ENCODE assay signal across 33 cellular contexts in the genomic region with DNA sequence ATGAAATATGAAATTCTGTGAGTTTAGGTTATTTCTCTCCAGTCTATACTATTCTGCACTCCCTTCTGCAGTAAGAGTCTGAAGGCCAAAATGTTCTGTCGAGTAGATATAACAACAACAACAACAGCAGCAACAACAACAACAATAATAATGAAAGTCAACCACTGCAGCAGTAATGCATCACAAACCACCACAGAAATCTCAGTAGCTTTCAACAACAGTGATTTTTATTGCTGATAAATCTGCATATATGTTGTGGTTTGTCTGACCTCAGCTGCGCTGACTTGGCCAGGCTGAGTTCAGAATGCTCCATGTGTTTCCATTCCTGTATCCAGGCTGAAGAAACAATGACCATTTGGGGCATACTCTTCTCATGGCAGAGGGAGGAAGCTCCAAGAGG. TPM values are rescaled to one million over a fixed set of nuclear protein-coding genes. Genes with fewer than 3 reads are reported as not detected.
"Had no signal": no experiment of that assay in that cellular context is flagged by ENCODE, and none has a peak within 500 bp of the region (broad histone marks: within the 10 kb centered on the region; RNA-seq: fewer than 3 reads in every experiment).

No MANE protein-coding gene starts in this region.

- H3K27ac ChIP-seq: stomach, suprapubic skin, testis, thoracic aorta, thyroid gland, tibial artery, tibial nerve, transverse colon, upper lobe of left lung, upper lobe of right lung, uterus, vagina had no signal

- H3K4me1 Mint-ChIP-seq: stimulated activated effector memory CD8-positive, alpha-beta T cell treated with anti-CD3 and anti-CD28 coated beads, Interleukin-12 subunit alpha, Interleukin-12 subunit beta, amount 100 ng/mL, for 72 hours; stimulated activated memory B cell treated with anti-CD40 and anti-IgM and Interleukin-4, amounts not matched to agents 10 μg/mL and 1 μg/mL and 100 μg/mL, for 72 hours; stimulated activated naive B cell treated with anti-CD40 and anti-IgM and Interleukin-4, amounts not matched to agents 10 μg/mL and 1 μg/mL and 100 μg/mL, for 72 hours; stimulated activated naive CD8-positive, alpha-beta T cell treated with anti-CD3 and anti-CD28 coated beads, Interleukin-15, amount 100 ng/mL, for 72 hours had no signal

- DNase-seq: stimulated activated CD4-positive, alpha-beta T cell treated with anti-CD3 and anti-CD28 coated beads, Interleukin-2, amount 100 ng/mL, for 48 hours; stimulated activated CD4-positive, alpha-beta T cell treated with anti-CD3 and anti-CD28 coated beads, Interleukin-4, amount 100 ng/mL, for 1 hour; stimulated activated CD4-positive, alpha-beta T cell treated with anti-CD3 and anti-CD28 coated beads, Interleukin-4, amount 100 ng/mL, for 24 hours; stimulated activated CD4-positive, alpha-beta T cell treated with anti-CD3 and anti-CD28 coated beads, Interleukin-4, amount 100 ng/mL, for 4 hours; stimulated activated CD8-positive, alpha-beta memory T cell treated with anti-CD3 and anti-CD28 coated beads, Interleukin-4, amount 100 ng/mL, for 48 hours; stimulated activated naive B cell treated with anti-CD40 and anti-IgM and Interleukin-4, amounts not matched to agents 10 μg/mL and 1 μg/mL and 100 μg/mL, for 72 hours; stimulated activated naive CD4-positive, alpha-beta T cell; stimulated activated naive CD4-positive, alpha-beta T cell treated with Interleukin-2 at 50 U/mL for 16 hours; stimulated activated naive CD8-positive, alpha-beta T cell treated with anti-CD3 and anti-CD28 coated beads, Interleukin-15, amount 100 ng/mL, for 72 hours; stimulated activated naive CD8-positive, alpha-beta T cell treated with anti-CD3 and anti-CD28 coated beads, Interleukin-15, Interleukin-2, amounts not matched to agents 100 U/mL and 50 U/mL, for 24 hours; stomach; substantia nigra; testis; thyroid gland; tibial artery; transverse colon; trophoblast cell; upper lobe of left lung; upper lobe of right lung; uterus had no signal

- H3K9me3 ChIP-seq: suprapubic skin, testis, thoracic aorta, thyroid gland, tibial nerve, transverse colon, upper lobe of right lung, uterus, vagina had no signal

- H3K27me3 ChIP-seq: suprapubic skin, testis, thyroid gland, tibial nerve, transverse colon, upper lobe of left lung, upper lobe of right lung, uterus, vagina had no signal

- ATAC-seq: stimulated activated effector memory CD8-positive, alpha-beta T cell treated with anti-CD3 and anti-CD28 coated beads, Interleukin-12 subunit alpha, Interleukin-12 subunit beta, amount 100 ng/mL, for 72 hours; stimulated activated memory B cell treated with anti-CD40 and anti-IgM and Interleukin-4, amounts not matched to agents 10 μg/mL and 1 μg/mL and 100 μg/mL, for 72 hours; stimulated activated naive B cell treated with anti-CD40 and anti-IgM and Interleukin-4, amounts not matched to agents 10 μg/mL and 1 μg/mL and 100 μg/mL, for 72 hours; stimulated activated naive CD8-positive, alpha-beta T cell treated with anti-CD3 and anti-CD28 coated beads, Interleukin-15, amount 100 ng/mL, for 72 hours; stimulated activated naive CD8-positive, alpha-beta T cell treated with anti-CD3 and anti-CD28 coated beads, Interleukin-15, Interleukin-2, amounts not matched to agents 100 U/mL and 50 U/mL, for 24 hours; upper lobe of right lung had no signal

- H3K27me3 Mint-ChIP-seq: stimulated activated naive CD8-positive, alpha-beta T cell treated with anti-CD3 and anti-CD28 coated beads, Interleukin-15, amount 100 ng/mL, for 72 hours; stimulated activated naive CD8-positive, alpha-beta T cell treated with anti-CD3 and anti-CD28 coated beads, Interleukin-15, Interleukin-2, amounts not matched to agents 100 ng/mL and 50 ng/mL, for 24 hours had no signal

- H3K9me3 Mint-ChIP-seq: stimulated activated naive CD8-positive, alpha-beta T cell treated with anti-CD3 and anti-CD28 coated beads, Interleukin-15, Interleukin-2, amounts not matched to agents 100 ng/mL and 50 ng/mL, for 24 hours; type B pancreatic cell had no signal

- H3K4me3 Mint-ChIP-seq: stimulated activated effector memory CD8-positive, alpha-beta T cell treated with anti-CD3 and anti-CD28 coated beads, Interleukin-12 subunit alpha, Interleukin-12 subunit beta, amount 100 ng/mL, for 72 hours; stimulated activated memory B cell treated with anti-CD40 and anti-IgM and Interleukin-4, amounts not matched to agents 10 μg/mL and 1 μg/mL and 100 μg/mL, for 72 hours; stimulated activated naive B cell treated with anti-CD40 and anti-IgM and Interleukin-4, amounts not matched to agents 10 μg/mL and 1 μg/mL and 100 μg/mL, for 72 hours; stimulated activated naive CD8-positive, alpha-beta T cell treated with anti-CD3 and anti-CD28 coated beads, Interleukin-15, amount 100 ng/mL, for 72 hours; stimulated activated naive CD8-positive, alpha-beta T cell treated with anti-CD3 and anti-CD28 coated beads, Interleukin-15, Interleukin-2, amounts not matched to agents 100 ng/mL and 50 ng/mL, for 24 hours; type B pancreatic cell had no signal

- H3K4me3 ChIP-seq: stomach, suprapubic skin, testis, thoracic aorta, thyroid gland, tibial artery, tibial nerve, transverse colon, upper lobe of left lung, upper lobe of right lung, uterus, vagina had no signal

- H3K36me3 Mint-ChIP-seq: stimulated activated effector memory CD8-positive, alpha-beta T cell treated with anti-CD3 and anti-CD28 coated beads, Interleukin-12 subunit alpha, Interleukin-12 subunit beta, amount 100 ng/mL, for 72 hours; stimulated activated memory B cell treated with anti-CD40 and anti-IgM and Interleukin-4, amounts not matched to agents 10 μg/mL and 1 μg/mL and 100 μg/mL, for 72 hours; type B pancreatic cell had no signal

- FAIRE-seq: urothelium cell line had no signal

- H3K27ac Mint-ChIP-seq: stimulated activated effector memory CD8-positive, alpha-beta T cell treated with anti-CD3 and anti-CD28 coated beads, Interleukin-12 subunit alpha, Interleukin-12 subunit beta, amount 100 ng/mL, for 72 hours; stimulated activated memory B cell treated with anti-CD40 and anti-IgM and Interleukin-4, amounts not matched to agents 10 μg/mL and 1 μg/mL and 100 μg/mL, for 72 hours; stimulated activated naive B cell treated with anti-CD40 and anti-IgM and Interleukin-4, amounts not matched to agents 10 μg/mL and 1 μg/mL and 100 μg/mL, for 72 hours; stimulated activated naive CD8-positive, alpha-beta T cell treated with anti-CD3 and anti-CD28 coated beads, Interleukin-15, amount 100 ng/mL, for 72 hours; stimulated activated naive CD8-positive, alpha-beta T cell treated with anti-CD3 and anti-CD28 coated beads, Interleukin-15, Interleukin-2, amounts not matched to agents 100 ng/mL and 50 ng/mL, for 24 hours; type B pancreatic cell had no signal

- H3K36me3 ChIP-seq: stomach, suprapubic skin, thoracic aorta, thyroid gland, tibial artery, tibial nerve, transverse colon, upper lobe of left lung, upper lobe of right lung, uterus, vagina had no signal

- H3K4me1 ChIP-seq: stomach, suprapubic skin, testis, thyroid gland, tibial artery, tibial nerve, transverse colon, upper lobe of left lung, upper lobe of right lung, uterus, vagina had no signal

RNA-seq across cellular contexts. Expression of gene CALCA, which starts 47.9 kb away (rescaled TPM):
- total RNA-seq: stomach, subcutaneous adipose tissue, suprapubic skin, temporal lobe, testis, tibial nerve, transverse colon, upper lobe of right lung, ureter, urinary bladder, uterus, vagina had no signal
- polyA plus RNA-seq: stomach had no signal
